8 cellular contexts compared by ENCODE assay signal in genomic region chr22:33923033-33923432, GRCh38. TPM values are rescaled to one million over a fixed set of nuclear protein-coding genes. Genes with fewer than 3 reads are reported as not detected.
DNase-seq lines count a peak whose midpoint lies in the region; ATAC-seq and TF ChIP-seq lines count a peak whose summit lies in the region.

No MANE protein-coding gene starts in this region.

- H3K4me1 ChIP-seq in heart left ventricle (peaks cover 0 to 37% (median 19%) of the 10 kb centered on the region in 12 donors), mesodermal cell (ENCODE audit: control insufficient read depth, insufficient read depth, low read length, poor library complexity, severe bottlenecking) (peaks cover 12% of the 10 kb centered on the region), urinary bladder (ENCODE audit: insufficient read depth) (no peaks in the 10 kb centered on the region)

- no peak for TF ChIP-seq CTCF in heart left ventricle (IDR thresholded peaks at IDR 0.05)
- TF ChIP-seq CTCF in cardiac fibroblast (IDR thresholded peaks at IDR 0.05; ENCODE audit: low read depth, low read length) = no peak

- no peaks in the 10 kb centered on the region for H3K9me3 ChIP-seq in heart left ventricle
- no peaks in the 10 kb centered on the region for H3K9me3 ChIP-seq in mesodermal cell (ENCODE audit: control insufficient read depth, low read length)

- 2 to 4% (median 4%) methylated on average over 5 of the region's 5 CpGs for WGBS in heart left ventricle, 4 donors
- 0% methylated on average over 2 of the region's 5 CpGs for WGBS in mesodermal cell (ENCODE audit: insufficient coverage in 2 of 2), 2 experiments
- 3% methylated on average over 5 of the region's 5 CpGs for WGBS in urinary bladder

- no peak for TF ChIP-seq POLR2A in heart left ventricle (IDR thresholded peaks at IDR 0.05)

- peaks cover 0 to 26% (median 0%) of the 10 kb centered on the region in 9 donors for H3K27me3 ChIP-seq in heart left ventricle

- H3K36me3 ChIP-seq in heart left ventricle (no peaks in the 10 kb centered on the region), mesodermal cell (ENCODE audit: control insufficient read depth, insufficient read depth, low read length) (no peaks in the 10 kb centered on the region), urinary bladder (ENCODE audit: insufficient read depth) (no peaks in the 10 kb centered on the region)

- peak overlapping the region; percentile 44 to 97 (median 71) for H3K4me3 ChIP-seq in heart left ventricle
- peak overlapping the region; percentile 64 to 75 for H3K4me3 ChIP-seq in cardiac fibroblast (replicated peaks in 1 of 2; ENCODE audit: low read depth in 2 of 2, low read length in 2 of 2)
- peak overlapping the region; percentile 64 for H3K4me3 ChIP-seq in mesodermal cell (ENCODE audit: extremely low read depth, insufficient read depth, low read length, poor library complexity, severe bottlenecking)
- H3K4me3 ChIP-seq in urinary bladder (ENCODE audit: low read depth, low read length) = peak overlapping the region; percentile 66

- H3K27ac ChIP-seq in heart left ventricle (peak overlapping the region in 7 of 12 donors; percentile 57 to 92 (median 88)), mesodermal cell (ENCODE audit: low read depth, low read length, severe bottlenecking) (no peak overlapping the region), urinary bladder (ENCODE audit: low read depth) (no peak overlapping the region)

- DNase-seq in heart left ventricle (no peak), cardiac septum (ENCODE audit: low spot score) (no peak), cardiac fibroblast (ENCODE audit: low read depth in 2 of 2) (peak in 1 of 2 donors; percentile 32)
- DNase-seq in effector CD4-positive, alpha-beta T cell = no peak

- intact Hi-C loops in heart left ventricle (cut with DNase I) (loop anchor here (2.0 to 10.0 kb wide), 20 partner anchors 71 to 1102 kb away; no protein-coding TSS in a partner anchor), cardiac septum (cut with DNase I) (loop anchor here (2.0 to 10.0 kb wide), 6 partner anchors 141 to 620 kb away; no protein-coding TSS in a partner anchor)

- ATAC-seq in heart left ventricle (no peak), GM21390 (IDR thresholded peaks at IDR 0.05; ENCODE audit: unreplicated experiment) (no peak), HG03520 (IDR thresholded peaks at IDR 0.05; ENCODE audit: unreplicated experiment) (no peak)

RNA-seq across cellular contexts. Expression of gene LARGE1, which starts 2.8 kb away (rescaled TPM):
- total RNA-seq in heart left ventricle = 100 to 1,000 TPM in 8 of 9 donors, 10 to 100 TPM in 1; 92.9 to 211 (median 132) TPM
- polyA plus RNA-seq in heart left ventricle = 10 to 100 TPM; 31.2 to 74.6 TPM
- total RNA-seq in cardiac septum = 119 TPM
- polyA plus RNA-seq in mesodermal cell (2013, experiment 1 of 2) = 25.3 TPM
- 21.7 TPM for polyA plus RNA-seq in mesodermal cell (2013, experiment 2 of 2)
- total RNA-seq in urinary bladder = 27.9 TPM
- 34.5 TPM for polyA plus RNA-seq in urinary bladder

Comparison
In these comparisons a context has a peak if more than half of its experiments do, and no peak if none do; other contexts are left out.
1. H3K27ac ChIP-seq: peak in heart left ventricle (7 of 12); none in mesodermal cell (single experiment) and urinary bladder (single experiment).
2. Peak in every context shown above with its lines, with median percentiles within 50 percentile points of each other: H3K4me3 ChIP-seq.